In the genomic region with DNA sequence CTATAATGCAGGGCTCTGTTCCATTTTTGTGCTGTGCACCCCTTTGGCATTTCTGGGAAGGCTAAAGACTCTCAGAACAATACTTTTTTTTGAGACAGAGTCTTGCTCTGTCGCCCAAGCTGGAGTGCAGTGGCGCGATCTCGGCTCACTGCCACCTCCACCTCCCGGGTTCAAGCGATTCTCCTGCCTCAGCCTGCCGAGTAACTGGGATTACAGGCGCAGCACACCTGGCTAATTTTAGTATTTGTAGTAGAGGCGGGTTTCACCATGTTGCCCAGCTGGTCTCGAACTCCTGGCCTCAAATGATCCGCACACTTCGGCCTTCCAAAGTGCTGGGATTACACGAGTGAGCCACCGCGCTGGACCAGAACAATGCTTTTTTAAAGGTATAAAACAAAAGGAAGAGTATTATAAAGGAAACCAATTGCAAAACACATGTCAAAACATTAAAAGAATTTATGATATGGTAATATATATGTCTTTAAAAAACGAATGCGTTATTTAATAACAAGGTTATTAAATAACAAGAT, we compare ENCODE assay signal across 8 cellular contexts. TPM values are rescaled to one million over a fixed set of nuclear protein-coding genes. Genes with fewer than 3 reads are reported as not detected.
DNase-seq lines count a peak whose midpoint lies in the region; ATAC-seq, FAIRE-seq and TF ChIP-seq lines count a peak whose summit lies in the region.

No MANE protein-coding gene starts in this region.

- no peak for ATAC-seq in HG03469 (IDR thresholded peaks at IDR 0.05; ENCODE audit: unreplicated experiment)

- peak overlapping the region; percentile 99 for H3K4me3 Mint-ChIP-seq in T-helper 2 cell treated with Interferon-gamma antibody and Interleukin-4, amounts not matched to agents 5 μg/mL and 100 μg/mL, for 36 hours
- H3K4me3 Mint-ChIP-seq in activated T-helper 1 cell treated with anti-CD3 and anti-CD28 coated beads, Interleukin-12 subunit alpha, Interleukin-12 subunit beta, Interleukin-2, Interleukin-4 antibody, amounts not matched to agents 30 ng/mL and 10 ng/mL and 1 ng/mL, durations not matched to agents 14 hours and 24 hours and 36 hours, result peak overlapping the region; percentile 99

- H3K27ac ChIP-seq in keratinocyte (ENCODE audit: control insufficient read depth, insufficient read depth, low read length) (peak overlapping the region; percentile 84), substantia nigra (ENCODE audit: low read depth, low read length, poor library complexity, severe bottlenecking) (peak overlapping the region; percentile 60)

- H3K4me2 ChIP-seq in keratinocyte (ENCODE audit: control insufficient read depth, extremely low read depth, insufficient read depth, low read depth, low read length), result peak overlapping the region; percentile 78

- peak overlapping the region; percentile 77 to 94 (median 84) for H3K4me3 ChIP-seq in keratinocyte (ENCODE audit: control insufficient read depth in 2 of 3, extremely low read depth in 1 of 3, insufficient read depth in 2 of 3, low read depth in 1 of 3, low read length in 3 of 3)

- H3K9ac ChIP-seq in keratinocyte (ENCODE audit: control insufficient read depth, extremely low read depth, insufficient read depth, low read length), result peak overlapping the region; percentile 91

- H3K4me1 Mint-ChIP-seq in T-helper 2 cell treated with Interferon-gamma antibody and Interleukin-4, amounts not matched to agents 5 μg/mL and 100 μg/mL, for 36 hours (ENCODE audit: low read depth), result peaks cover 40% of the 10 kb centered on the region
- peaks cover 61% of the 10 kb centered on the region for H3K4me1 Mint-ChIP-seq in activated T-helper 1 cell treated with anti-CD3 and anti-CD28 coated beads, Interleukin-12 subunit alpha, Interleukin-12 subunit beta, Interleukin-2, Interleukin-4 antibody, amounts not matched to agents 30 ng/mL and 10 ng/mL and 1 ng/mL, durations not matched to agents 14 hours and 24 hours and 36 hours (ENCODE audit: low read depth)

- H3K36me3 ChIP-seq in keratinocyte (ENCODE audit: control insufficient read depth in 2 of 2, extremely low read depth in 1 of 2, insufficient read depth in 2 of 2, low read length in 2 of 2), result no peaks in the 10 kb centered on the region

- intact Hi-C loops in activated T-helper 1 cell treated with anti-CD3 and anti-CD28 coated beads, Interleukin-12 subunit alpha, Interleukin-12 subunit beta, Interleukin-2, Interleukin-4 antibody, amounts not matched to agents 30 ng/mL and 10 ng/mL and 1 ng/mL, durations not matched to agents 14 hours and 24 hours and 36 hours (cut with micrococcal nuclease), result loop anchor here (2.0 kb wide), 2 partner anchors 21 to 435 kb away; no protein-coding TSS in a partner anchor

- no peak for TF ChIP-seq CTCF in keratinocyte (optimal IDR thresholded peaks at IDR 0.05 in 1 of 3, IDR thresholded peaks at IDR 0.05 in 1 of 3, conservative IDR thresholded peaks at IDR 0.05 in 1 of 3; ENCODE audit: extremely low read depth in 1 of 3, insufficient read depth in 2 of 3, low read length in 3 of 3)

- no peaks in the 10 kb centered on the region for H3K27me3 ChIP-seq in keratinocyte (ENCODE audit: control insufficient read depth, extremely low read depth, insufficient read depth, low read length)

- no peaks in the 10 kb centered on the region for H3K9me3 ChIP-seq in keratinocyte (ENCODE audit: control insufficient read depth, low read depth, low read length)

- dilution Hi-C loops in keratinocyte (cut with MboI; ENCODE audit: extremely low pct_ligation_motif_present, low sequenced_read_pairs), result no loop called here

- H3K9me3 Mint-ChIP-seq in T-helper 2 cell treated with Interferon-gamma antibody and Interleukin-4, amounts not matched to agents 5 μg/mL and 100 μg/mL, for 36 hours, result no peaks in the 10 kb centered on the region
- no peaks in the 10 kb centered on the region for H3K9me3 Mint-ChIP-seq in activated T-helper 1 cell treated with anti-CD3 and anti-CD28 coated beads, Interleukin-12 subunit alpha, Interleukin-12 subunit beta, Interleukin-2, Interleukin-4 antibody, amounts not matched to agents 30 ng/mL and 10 ng/mL and 1 ng/mL, durations not matched to agents 14 hours and 24 hours and 36 hours

- FAIRE-seq in keratinocyte (lab: Jason Lieb, UNC), result no peak

- peaks cover 60% of the 10 kb centered on the region for H3K4me1 ChIP-seq in keratinocyte (ENCODE audit: control insufficient read depth, extremely low read depth, insufficient read depth, low read length)

- peaks cover 41% of the 10 kb centered on the region for H3K36me3 Mint-ChIP-seq in T-helper 2 cell treated with Interferon-gamma antibody and Interleukin-4, amounts not matched to agents 5 μg/mL and 100 μg/mL, for 36 hours (ENCODE audit: low read depth)
- H3K36me3 Mint-ChIP-seq in activated T-helper 1 cell treated with anti-CD3 and anti-CD28 coated beads, Interleukin-12 subunit alpha, Interleukin-12 subunit beta, Interleukin-2, Interleukin-4 antibody, amounts not matched to agents 30 ng/mL and 10 ng/mL and 1 ng/mL, durations not matched to agents 14 hours and 24 hours and 36 hours (ENCODE audit: low read depth), result peaks cover 40% of the 10 kb centered on the region

- H3K27ac Mint-ChIP-seq in T-helper 2 cell treated with Interferon-gamma antibody and Interleukin-4, amounts not matched to agents 5 μg/mL and 100 μg/mL, for 36 hours, result peak overlapping the region; percentile 93
- peak overlapping the region; percentile 94 for H3K27ac Mint-ChIP-seq in activated T-helper 1 cell treated with anti-CD3 and anti-CD28 coated beads, Interleukin-12 subunit alpha, Interleukin-12 subunit beta, Interleukin-2, Interleukin-4 antibody, amounts not matched to agents 30 ng/mL and 10 ng/mL and 1 ng/mL, durations not matched to agents 14 hours and 24 hours and 36 hours

- no peaks in the 10 kb centered on the region for H3K9me1 ChIP-seq in keratinocyte (ENCODE audit: control insufficient read depth, extremely low read depth, insufficient read depth, low read length)

- H4K20me1 ChIP-seq in keratinocyte (ENCODE audit: control insufficient read depth, extremely low read depth, insufficient read depth, low read length), result no peaks in the 10 kb centered on the region

- DNase-seq in T-helper 2 cell treated with Interferon-gamma antibody and Interleukin-4, amounts not matched to agents 5 μg/mL and 100 μg/mL, for 36 hours (ENCODE audit: low spot score), result no peak
- DNase-seq in T-helper 2 cell (no peak), keratinocyte (ENCODE audit: low read depth, low spot score) (no peak), substantia nigra (lab: John Stamatoyannopoulos, UW) (no peak), DMS 273 treated with DMSO at 0.1 percent for 48 hours (lab: John Stamatoyannopoulos, UW) (no peak), retina (no peak)
- no peak for DNase-seq in activated T-helper 1 cell treated with anti-CD3 and anti-CD28 coated beads, Interleukin-12 subunit alpha, Interleukin-12 subunit beta, Interleukin-2, Interleukin-4 antibody, amounts not matched to agents 30 ng/mL and 10 ng/mL and 1 ng/mL, durations not matched to agents 14 hours and 24 hours and 36 hours (ENCODE audit: low spot score)

- peaks cover 7% of the 10 kb centered on the region for H3K27me3 Mint-ChIP-seq in T-helper 2 cell treated with Interferon-gamma antibody and Interleukin-4, amounts not matched to agents 5 μg/mL and 100 μg/mL, for 36 hours (ENCODE audit: low read depth)
- H3K27me3 Mint-ChIP-seq in activated T-helper 1 cell treated with anti-CD3 and anti-CD28 coated beads, Interleukin-12 subunit alpha, Interleukin-12 subunit beta, Interleukin-2, Interleukin-4 antibody, amounts not matched to agents 30 ng/mL and 10 ng/mL and 1 ng/mL, durations not matched to agents 14 hours and 24 hours and 36 hours (ENCODE audit: insufficient read depth), result peaks cover 11% of the 10 kb centered on the region

- H3K79me2 ChIP-seq in keratinocyte (ENCODE audit: control insufficient read depth, insufficient read depth, low read length), result peaks cover 28% of the 10 kb centered on the region

- no peak overlapping the region for H2AFZ ChIP-seq in keratinocyte (ENCODE audit: control insufficient read depth, low read length)

RNA-seq across cellular contexts. Expression of a gene that starts 1.0 kb away (rescaled TPM):
- total RNA-seq in activated T-helper 1 cell treated with anti-CD3 and anti-CD28 coated beads, Interleukin-12 subunit alpha, Interleukin-12 subunit beta, Interleukin-2, Interleukin-4 antibody, amounts not matched to agents 30 ng/mL and 10 ng/mL and 1 ng/mL, durations not matched to agents 14 hours and 24 hours and 36 hours, result 96.0 and 100 TPM in 2 replicates
- polyA plus RNA-seq in keratinocyte, result 117 to 140 TPM (median 124 TPM) in 3 replicates
- 152 TPM for polyA plus RNA-seq in keratinocyte (2011; ENCODE audit: low read depth)
- 107 and 149 TPM in 2 replicates for polyA plus RNA-seq in keratinocyte (2011; cell fraction: cytosol; rRNA removed)
- polyA plus RNA-seq in keratinocyte (2011; cell fraction: nucleus; rRNA removed), result 92.0 and 98.4 TPM in 2 replicates
- 72.9 and 89.8 TPM in 2 replicates for polyA plus RNA-seq in keratinocyte (2012; ENCODE audit: low replicate concordance)
- polyA minus RNA-seq in keratinocyte, result 57.3 to 116 TPM (median 95.8 TPM) in 3 replicates
- polyA minus RNA-seq in keratinocyte (2011; cell fraction: cytosol; rRNA and poly(A)+ RNA removed), result 92.5 TPM
- 47.6 and 69.2 TPM in 2 replicates for polyA minus RNA-seq in keratinocyte (2011; cell fraction: nucleus; rRNA and poly(A)+ RNA removed)

RNA-seq across cellular contexts. Expression of a gene that starts 48.6 kb away (rescaled TPM):
- total RNA-seq in activated T-helper 1 cell treated with anti-CD3 and anti-CD28 coated beads, Interleukin-12 subunit alpha, Interleukin-12 subunit beta, Interleukin-2, Interleukin-4 antibody, amounts not matched to agents 30 ng/mL and 10 ng/mL and 1 ng/mL, durations not matched to agents 14 hours and 24 hours and 36 hours, result 50.6 TPM in 2 replicates
- polyA plus RNA-seq in keratinocyte, result 9.4 to 15.5 TPM (median 10.9 TPM) in 3 replicates
- polyA plus RNA-seq in keratinocyte (2011; ENCODE audit: low read depth), result 34.1 TPM
- polyA plus RNA-seq in keratinocyte (2011; cell fraction: cytosol; rRNA removed), result 12.8 and 15.1 TPM in 2 replicates
- polyA plus RNA-seq in keratinocyte (2011; cell fraction: nucleus; rRNA removed), result 8.5 and 9.9 TPM in 2 replicates
- 23.4 and 23.9 TPM in 2 replicates for polyA plus RNA-seq in keratinocyte (2012; ENCODE audit: low replicate concordance)
- 4.8 to 11.2 TPM (median 10.6 TPM) in 3 replicates for polyA minus RNA-seq in keratinocyte
- polyA minus RNA-seq in keratinocyte (2011; cell fraction: cytosol; rRNA and poly(A)+ RNA removed), result 25.1 TPM
- polyA minus RNA-seq in keratinocyte (2011; cell fraction: nucleus; rRNA and poly(A)+ RNA removed), result 5.2 and 8.1 TPM in 2 replicates
